In the genomic region with DNA sequence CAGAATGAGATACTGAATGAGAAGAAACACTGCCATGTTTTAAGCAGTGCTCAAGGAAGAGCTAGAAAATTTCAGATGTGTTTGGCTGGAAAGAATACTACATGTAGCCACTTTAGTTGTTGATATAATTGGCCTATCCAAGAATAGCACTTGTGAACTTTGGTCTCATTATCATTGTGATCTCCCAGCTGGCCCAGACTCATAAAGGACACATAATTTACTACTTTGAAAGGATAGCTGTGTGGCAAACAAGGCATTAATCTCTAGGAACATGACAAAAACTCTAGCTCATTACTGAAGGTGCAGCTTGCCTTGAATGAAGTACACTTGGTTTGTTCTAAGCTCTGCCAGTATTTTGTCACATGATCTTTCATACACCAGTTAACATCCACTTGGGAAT, we compare ENCODE assay signal across 17 cellular contexts.
DNase-seq lines count a peak whose midpoint lies in the region; TF ChIP-seq lines count a peak whose summit lies in the region.
"Had no signal": no experiment of that assay in that cellular context is flagged by ENCODE, and none has a peak within 500 bp of the region (broad histone marks: within the 10 kb centered on the region; RNA-seq: fewer than 3 reads in every experiment).

No MANE protein-coding gene starts in this region.

- no peak for TF ChIP-seq POLR2A in lower leg skin (IDR thresholded peaks at IDR 0.05)
- TF ChIP-seq POLR2A in erythroblast (IDR thresholded peaks at IDR 0.05; ENCODE audit: low read length), result no peak

- H3K36me3 ChIP-seq in MG63, result no peaks in the 10 kb centered on the region
- H3K36me3 ChIP-seq: breast epithelium, right atrium auricular region had no signal

- intact Hi-C loops in lower leg skin (cut with DNase I; ENCODE audit: low total_unique reads), result no loop called here

- no peaks in the 10 kb centered on the region for H3K27me3 ChIP-seq in MG63
- H3K27me3 ChIP-seq: breast epithelium, right atrium auricular region, testis had no signal

- no peaks in the 10 kb centered on the region for H3K9me3 ChIP-seq in MG63
- H3K9me3 ChIP-seq: breast epithelium, right atrium auricular region, testis had no signal

- DNase-seq in NCI-H748 (lab: John Stamatoyannopoulos, UW; ENCODE audit: unreplicated experiment) (peak; percentile 57), NCI-H748 treated with DMSO at 0.1 percent for 48 hours (lab: John Stamatoyannopoulos, UW) (no peak), NCI-H2107 treated with DMSO at 0.1 percent for 48 hours (lab: John Stamatoyannopoulos, UW; ENCODE audit: unreplicated experiment) (peak; percentile 68), fibroblast of villous mesenchyme (ENCODE audit: low read depth) (peak; percentile 5), NCI-H1694 treated with DMSO at 0.1 percent for 48 hours (lab: John Stamatoyannopoulos, UW) (no peak), lower leg skin (ENCODE audit: low spot score in 2 of 2) (no peak), MG63 (no peak), erythroblast (lab: John Stamatoyannopoulos, UW) (no peak)
- DNase-seq: activated CD4-positive, CD25-positive, alpha-beta regulatory T cell treated with anti-CD3 and anti-CD28 coated beads, Interleukin-2, amount 50 U/mL, for 72 hours; activated CD8-positive, alpha-beta memory T cell treated with anti-CD3 and anti-CD28 coated beads, Interleukin-2, amount 50 U/mL, for 48 hours; effector CD8-positive, alpha-beta T cell; nephron progenitor cell; stimulated activated CD8-positive, alpha-beta memory T cell treated with anti-CD3 and anti-CD28 coated beads, Interleukin-4, amount 100 ng/mL, for 48 hours; testis had no signal

- H3K4me3 ChIP-seq in fibroblast of villous mesenchyme (ENCODE audit: low read depth, low read length) (no peak overlapping the region), lower leg skin (ENCODE audit: low read depth, poor library complexity, severe bottlenecking) (no peak overlapping the region), MG63 (no peak overlapping the region)
- H3K4me3 ChIP-seq: breast epithelium, lung, right atrium auricular region, testis had no signal

- TF ChIP-seq CTCF in fibroblast of villous mesenchyme (IDR thresholded peaks at IDR 0.05; ENCODE audit: insufficient read depth, low read depth, low read length) (no peak), lower leg skin (IDR thresholded peaks at IDR 0.05) (no peak)

Comparison
In these comparisons a context has a peak if more than half of its experiments do, and no peak if none do; other contexts are left out.
1. DNase-seq: peak in NCI-H748 (single experiment), NCI-H2107 treated with DMSO at 0.1 percent for 48 hours (single experiment) and fibroblast of villous mesenchyme (single experiment); none in NCI-H748 treated with DMSO at 0.1 percent for 48 hours (single experiment), NCI-H1694 treated with DMSO at 0.1 percent for 48 hours (single experiment), lower leg skin (0 of 2), MG63 (single experiment) and erythroblast (0 of 2).